ENCODE assay signal across 1 cellular context in the genomic region with DNA sequence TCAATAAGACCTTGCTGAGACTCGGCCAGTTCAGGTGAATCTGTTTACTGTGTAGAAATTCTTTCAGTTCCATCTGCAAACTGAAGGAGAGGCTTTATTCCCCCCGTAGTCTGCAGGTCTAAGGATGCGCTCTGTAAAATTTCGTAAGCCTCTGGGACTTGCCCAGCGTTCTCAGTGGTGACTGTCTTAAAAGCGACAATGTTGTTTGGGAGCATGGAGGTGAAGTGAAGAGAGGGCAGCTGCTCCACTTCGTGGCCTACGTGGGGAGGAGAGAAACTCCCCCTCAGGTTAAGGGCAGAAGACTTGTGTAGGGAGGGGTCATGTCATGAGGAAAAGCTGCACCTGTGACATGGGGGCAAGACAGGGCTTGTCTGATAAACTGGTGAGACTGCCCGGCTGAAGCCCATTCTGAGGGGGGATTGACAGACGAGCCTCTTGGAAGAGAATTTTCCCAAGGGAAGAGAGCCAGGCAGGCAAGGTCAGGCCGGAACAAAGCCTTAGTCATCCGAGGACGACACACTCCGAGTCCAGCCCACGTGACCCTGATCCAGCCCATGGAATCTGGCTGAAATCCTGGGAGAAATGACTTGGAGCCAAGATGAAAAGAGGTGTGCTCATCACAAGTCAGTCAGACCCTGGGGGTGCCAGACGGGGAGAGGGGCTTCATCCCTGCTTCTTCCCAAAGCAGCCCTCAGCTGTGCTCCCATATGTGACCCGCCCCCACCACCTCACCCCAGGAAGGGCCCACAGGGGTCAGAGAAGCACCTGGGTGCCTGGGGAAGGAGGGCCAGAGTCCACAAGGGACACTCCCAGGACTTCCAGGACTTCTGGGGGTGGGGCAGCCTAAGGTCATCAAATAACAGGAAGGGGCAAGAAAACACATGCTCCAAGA.
TF ChIP-seq lines count a peak whose summit lies in the region.

No MANE protein-coding gene starts in this region.

TF ChIP-seq in HepG2, 621 proteins besides CTCF, POLR2A, EP300 and RAD21 (continued from another document and continues in another):
- TF ChIP-seq MYPOP (CRISPR knock-in tag; IDR thresholded peaks at IDR 0.05) = peak; percentile 62; the same call in 1 of the 2 replicates
- peak; percentile 20; the same call in 1 of the 2 replicates for TF ChIP-seq IRF2 (CRISPR knock-in tag; IDR thresholded peaks at IDR 0.05)
- TF ChIP-seq, protein P1, sequence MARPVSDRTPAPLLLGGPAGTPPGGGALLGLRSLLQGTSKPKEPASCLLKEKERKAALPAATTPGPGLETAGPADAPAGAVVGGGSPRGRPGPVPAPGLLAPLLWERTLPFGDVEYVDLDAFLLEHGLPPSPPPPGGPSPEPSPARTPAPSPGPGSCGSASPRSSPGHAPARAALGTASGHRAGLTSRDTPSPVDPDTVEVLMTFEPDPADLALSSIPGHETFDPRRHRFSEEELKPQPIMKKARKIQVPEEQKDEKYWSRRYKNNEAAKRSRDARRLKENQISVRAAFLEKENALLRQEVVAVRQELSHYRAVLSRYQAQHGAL (CRISPR knock-in tag; IDR thresholded peaks at IDR 0.05; ENCODE audit: not compliant biosample characterization) = no peak
- TF ChIP-seq ZFP41 (CRISPR knock-in tag; IDR thresholded peaks at IDR 0.05; ENCODE audit: borderline replicate concordance) = no peak
- TF ChIP-seq ESRRA (CRISPR knock-in tag; IDR thresholded peaks at IDR 0.05; ENCODE audit: low read depth) = no peak; the same call in 1 of the 2 replicates
- no peak for TF ChIP-seq ZNF572 (CRISPR knock-in tag; IDR thresholded peaks at IDR 0.05)
- TF ChIP-seq TBL1XR1 (IDR thresholded peaks at IDR 0.05; ENCODE audit: borderline replicate concordance, low read length, partially characterized antibody) = peak; percentile 46
- TF ChIP-seq BRCA1 (CRISPR knock-in tag; IDR thresholded peaks at IDR 0.05) = no peak
- no peak for TF ChIP-seq ELK4 (CRISPR knock-in tag; IDR thresholded peaks at IDR 0.05; ENCODE audit: borderline replicate concordance)
- no peak for TF ChIP-seq ZNF180 (CRISPR knock-in tag; IDR thresholded peaks at IDR 0.05; ENCODE audit: borderline replicate concordance, low read depth)
- 0 out of 2 replicates have a peak, but pooled peaks have one; percentile 21 for TF ChIP-seq ZNF205 (CRISPR knock-in tag; IDR thresholded peaks at IDR 0.05)
- TF ChIP-seq, protein P2, sequence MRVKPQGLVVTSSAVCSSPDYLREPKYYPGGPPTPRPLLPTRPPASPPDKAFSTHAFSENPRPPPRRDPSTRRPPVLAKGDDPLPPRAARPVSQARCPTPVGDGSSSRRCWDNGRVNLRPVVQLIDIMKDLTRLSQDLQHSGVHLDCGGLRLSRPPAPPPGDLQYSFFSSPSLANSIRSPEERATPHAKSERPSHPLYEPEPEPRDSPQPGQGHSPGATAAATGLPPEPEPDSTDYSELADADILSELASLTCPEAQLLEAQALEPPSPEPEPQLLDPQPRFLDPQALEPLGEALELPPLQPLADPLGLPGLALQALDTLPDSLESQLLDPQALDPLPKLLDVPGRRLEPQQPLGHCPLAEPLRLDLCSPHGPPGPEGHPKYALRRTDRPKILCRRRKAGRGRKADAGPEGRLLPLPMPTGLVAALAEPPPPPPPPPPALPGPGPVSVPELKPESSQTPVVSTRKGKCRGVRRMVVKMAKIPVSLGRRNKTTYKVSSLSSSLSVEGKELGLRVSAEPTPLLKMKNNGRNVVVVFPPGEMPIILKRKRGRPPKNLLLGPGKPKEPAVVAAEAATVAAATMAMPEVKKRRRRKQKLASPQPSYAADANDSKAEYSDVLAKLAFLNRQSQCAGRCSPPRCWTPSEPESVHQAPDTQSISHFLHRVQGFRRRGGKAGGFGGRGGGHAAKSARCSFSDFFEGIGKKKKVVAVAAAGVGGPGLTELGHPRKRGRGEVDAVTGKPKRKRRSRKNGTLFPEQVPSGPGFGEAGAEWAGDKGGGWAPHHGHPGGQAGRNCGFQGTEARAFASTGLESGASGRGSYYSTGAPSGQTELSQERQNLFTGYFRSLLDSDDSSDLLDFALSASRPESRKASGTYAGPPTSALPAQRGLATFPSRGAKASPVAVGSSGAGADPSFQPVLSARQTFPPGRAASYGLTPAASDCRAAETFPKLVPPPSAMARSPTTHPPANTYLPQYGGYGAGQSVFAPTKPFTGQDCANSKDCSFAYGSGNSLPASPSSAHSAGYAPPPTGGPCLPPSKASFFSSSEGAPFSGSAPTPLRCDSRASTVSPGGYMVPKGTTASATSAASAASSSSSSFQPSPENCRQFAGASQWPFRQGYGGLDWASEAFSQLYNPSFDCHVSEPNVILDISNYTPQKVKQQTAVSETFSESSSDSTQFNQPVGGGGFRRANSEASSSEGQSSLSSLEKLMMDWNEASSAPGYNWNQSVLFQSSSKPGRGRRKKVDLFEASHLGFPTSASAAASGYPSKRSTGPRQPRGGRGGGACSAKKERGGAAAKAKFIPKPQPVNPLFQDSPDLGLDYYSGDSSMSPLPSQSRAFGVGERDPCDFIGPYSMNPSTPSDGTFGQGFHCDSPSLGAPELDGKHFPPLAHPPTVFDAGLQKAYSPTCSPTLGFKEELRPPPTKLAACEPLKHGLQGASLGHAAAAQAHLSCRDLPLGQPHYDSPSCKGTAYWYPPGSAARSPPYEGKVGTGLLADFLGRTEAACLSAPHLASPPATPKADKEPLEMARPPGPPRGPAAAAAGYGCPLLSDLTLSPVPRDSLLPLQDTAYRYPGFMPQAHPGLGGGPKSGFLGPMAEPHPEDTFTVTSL (CRISPR knock-in tag; IDR thresholded peaks at IDR 0.05; ENCODE audit: borderline replicate concordance) = peak; percentile 63; the same call in 1 of the 2 replicates
- TF ChIP-seq HOXA7 (CRISPR knock-in tag; IDR thresholded peaks at IDR 0.05) = no peak
- TF ChIP-seq ZEB1 (IDR thresholded peaks at IDR 0.05; ENCODE audit: insufficient replicate concordance, low read depth) = no peak
- TF ChIP-seq ZNF543 (CRISPR knock-in tag; IDR thresholded peaks at IDR 0.05) = no peak
- no peak for TF ChIP-seq MBD4 (IDR thresholded peaks at IDR 0.05; ENCODE audit: borderline replicate concordance, low read length)
- TF ChIP-seq RFXANK (CRISPR knock-in tag; IDR thresholded peaks at IDR 0.05) = 0 out of 2 replicates have a peak, but pooled peaks have one; percentile 64
- TF ChIP-seq ETV5 (CRISPR knock-in tag; IDR thresholded peaks at IDR 0.05; ENCODE audit: borderline replicate concordance) = peak; percentile 69
- TF ChIP-seq, protein P3, sequence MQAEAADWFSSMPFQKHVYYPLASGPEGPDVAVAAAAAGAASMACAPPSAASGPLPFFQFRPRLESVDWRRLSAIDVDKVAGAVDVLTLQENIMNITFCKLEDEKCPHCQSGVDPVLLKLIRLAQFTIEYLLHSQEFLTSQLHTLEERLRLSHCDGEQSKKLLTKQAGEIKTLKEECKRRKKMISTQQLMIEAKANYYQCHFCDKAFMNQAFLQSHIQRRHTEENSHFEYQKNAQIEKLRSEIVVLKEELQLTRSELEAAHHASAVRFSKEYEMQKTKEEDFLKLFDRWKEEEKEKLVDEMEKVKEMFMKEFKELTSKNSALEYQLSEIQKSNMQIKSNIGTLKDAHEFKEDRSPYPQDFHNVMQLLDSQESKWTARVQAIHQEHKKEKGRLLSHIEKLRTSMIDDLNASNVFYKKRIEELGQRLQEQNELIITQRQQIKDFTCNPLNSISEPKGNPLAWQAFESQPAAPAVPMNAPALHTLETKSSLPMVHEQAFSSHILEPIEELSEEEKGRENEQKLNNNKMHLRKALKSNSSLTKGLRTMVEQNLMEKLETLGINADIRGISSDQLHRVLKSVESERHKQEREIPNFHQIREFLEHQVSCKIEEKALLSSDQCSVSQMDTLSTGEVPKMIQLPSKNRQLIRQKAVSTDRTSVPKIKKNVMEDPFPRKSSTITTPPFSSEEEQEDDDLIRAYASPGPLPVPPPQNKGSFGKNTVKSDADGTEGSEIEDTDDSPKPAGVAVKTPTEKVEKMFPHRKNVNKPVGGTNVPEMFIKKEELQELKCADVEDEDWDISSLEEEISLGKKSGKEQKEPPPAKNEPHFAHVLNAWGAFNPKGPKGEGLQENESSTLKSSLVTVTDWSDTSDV (CRISPR knock-in tag; IDR thresholded peaks at IDR 0.05) = peak; percentile 68; the same call in 1 of the 2 replicates
- 0 out of 2 replicates have a peak, but pooled peaks have one; percentile 13 for TF ChIP-seq PRMT3 (CRISPR knock-in tag; IDR thresholded peaks at IDR 0.05; ENCODE audit: borderline replicate concordance, low read depth)
- TF ChIP-seq NR2F1 (CRISPR knock-in tag; IDR thresholded peaks at IDR 0.05) = peak in 1 of 2 experiments; percentile 54; a peak in 2 of 4 replicates
- TF ChIP-seq, protein P4, sequence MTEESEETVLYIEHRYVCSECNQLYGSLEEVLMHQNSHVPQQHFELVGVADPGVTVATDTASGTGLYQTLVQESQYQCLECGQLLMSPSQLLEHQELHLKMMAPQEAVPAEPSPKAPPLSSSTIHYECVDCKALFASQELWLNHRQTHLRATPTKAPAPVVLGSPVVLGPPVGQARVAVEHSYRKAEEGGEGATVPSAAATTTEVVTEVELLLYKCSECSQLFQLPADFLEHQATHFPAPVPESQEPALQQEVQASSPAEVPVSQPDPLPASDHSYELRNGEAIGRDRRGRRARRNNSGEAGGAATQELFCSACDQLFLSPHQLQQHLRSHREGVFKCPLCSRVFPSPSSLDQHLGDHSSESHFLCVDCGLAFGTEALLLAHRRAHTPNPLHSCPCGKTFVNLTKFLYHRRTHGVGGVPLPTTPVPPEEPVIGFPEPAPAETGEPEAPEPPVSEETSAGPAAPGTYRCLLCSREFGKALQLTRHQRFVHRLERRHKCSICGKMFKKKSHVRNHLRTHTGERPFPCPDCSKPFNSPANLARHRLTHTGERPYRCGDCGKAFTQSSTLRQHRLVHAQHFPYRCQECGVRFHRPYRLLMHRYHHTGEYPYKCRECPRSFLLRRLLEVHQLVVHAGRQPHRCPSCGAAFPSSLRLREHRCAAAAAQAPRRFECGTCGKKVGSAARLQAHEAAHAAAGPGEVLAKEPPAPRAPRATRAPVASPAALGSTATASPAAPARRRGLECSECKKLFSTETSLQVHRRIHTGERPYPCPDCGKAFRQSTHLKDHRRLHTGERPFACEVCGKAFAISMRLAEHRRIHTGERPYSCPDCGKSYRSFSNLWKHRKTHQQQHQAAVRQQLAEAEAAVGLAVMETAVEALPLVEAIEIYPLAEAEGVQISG (CRISPR knock-in tag; IDR thresholded peaks at IDR 0.05) = peak; percentile 33; the same call in 1 of the 2 replicates
- TF ChIP-seq BHLHE40 (IDR thresholded peaks at IDR 0.05; ENCODE audit: low read length) = peak; percentile 73
- TF ChIP-seq, protein P5, sequence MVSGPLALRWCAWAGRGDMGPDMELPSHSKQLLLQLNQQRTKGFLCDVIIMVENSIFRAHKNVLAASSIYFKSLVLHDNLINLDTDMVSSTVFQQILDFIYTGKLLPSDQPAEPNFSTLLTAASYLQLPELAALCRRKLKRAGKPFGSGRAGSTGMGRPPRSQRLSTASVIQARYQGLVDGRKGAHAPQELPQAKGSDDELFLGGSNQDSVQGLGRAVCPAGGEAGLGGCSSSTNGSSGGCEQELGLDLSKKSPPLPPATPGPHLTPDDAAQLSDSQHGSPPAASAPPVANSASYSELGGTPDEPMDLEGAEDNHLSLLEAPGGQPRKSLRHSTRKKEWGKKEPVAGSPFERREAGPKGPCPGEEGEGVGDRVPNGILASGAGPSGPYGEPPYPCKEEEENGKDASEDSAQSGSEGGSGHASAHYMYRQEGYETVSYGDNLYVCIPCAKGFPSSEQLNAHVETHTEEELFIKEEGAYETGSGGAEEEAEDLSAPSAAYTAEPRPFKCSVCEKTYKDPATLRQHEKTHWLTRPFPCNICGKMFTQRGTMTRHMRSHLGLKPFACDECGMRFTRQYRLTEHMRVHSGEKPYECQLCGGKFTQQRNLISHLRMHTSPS (CRISPR knock-in tag; IDR thresholded peaks at IDR 0.05; ENCODE audit: low read depth) = no peak
- no peak for TF ChIP-seq TERF1 (CRISPR knock-in tag; IDR thresholded peaks at IDR 0.05)
- no peak for TF ChIP-seq ZBTB1 (CRISPR knock-in tag; IDR thresholded peaks at IDR 0.05; ENCODE audit: borderline replicate concordance)
- TF ChIP-seq, protein P6, sequence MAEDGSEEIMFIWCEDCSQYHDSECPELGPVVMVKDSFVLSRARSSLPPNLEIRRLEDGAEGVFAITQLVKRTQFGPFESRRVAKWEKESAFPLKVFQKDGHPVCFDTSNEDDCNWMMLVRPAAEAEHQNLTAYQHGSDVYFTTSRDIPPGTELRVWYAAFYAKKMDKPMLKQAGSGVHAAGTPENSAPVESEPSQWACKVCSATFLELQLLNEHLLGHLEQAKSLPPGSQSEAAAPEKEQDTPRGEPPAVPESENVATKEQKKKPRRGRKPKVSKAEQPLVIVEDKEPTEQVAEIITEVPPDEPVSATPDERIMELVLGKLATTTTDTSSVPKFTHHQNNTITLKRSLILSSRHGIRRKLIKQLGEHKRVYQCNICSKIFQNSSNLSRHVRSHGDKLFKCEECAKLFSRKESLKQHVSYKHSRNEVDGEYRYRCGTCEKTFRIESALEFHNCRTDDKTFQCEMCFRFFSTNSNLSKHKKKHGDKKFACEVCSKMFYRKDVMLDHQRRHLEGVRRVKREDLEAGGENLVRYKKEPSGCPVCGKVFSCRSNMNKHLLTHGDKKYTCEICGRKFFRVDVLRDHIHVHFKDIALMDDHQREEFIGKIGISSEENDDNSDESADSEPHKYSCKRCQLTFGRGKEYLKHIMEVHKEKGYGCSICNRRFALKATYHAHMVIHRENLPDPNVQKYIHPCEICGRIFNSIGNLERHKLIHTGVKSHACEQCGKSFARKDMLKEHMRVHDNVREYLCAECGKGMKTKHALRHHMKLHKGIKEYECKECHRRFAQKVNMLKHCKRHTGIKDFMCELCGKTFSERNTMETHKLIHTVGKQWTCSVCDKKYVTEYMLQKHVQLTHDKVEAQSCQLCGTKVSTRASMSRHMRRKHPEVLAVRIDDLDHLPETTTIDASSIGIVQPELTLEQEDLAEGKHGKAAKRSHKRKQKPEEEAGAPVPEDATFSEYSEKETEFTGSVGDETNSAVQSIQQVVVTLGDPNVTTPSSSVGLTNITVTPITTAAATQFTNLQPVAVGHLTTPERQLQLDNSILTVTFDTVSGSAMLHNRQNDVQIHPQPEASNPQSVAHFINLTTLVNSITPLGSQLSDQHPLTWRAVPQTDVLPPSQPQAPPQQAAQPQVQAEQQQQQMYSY (CRISPR knock-in tag; IDR thresholded peaks at IDR 0.05) = peak; percentile 86
